In genomic region chr2:112493858-112494648, GRCh38 we compare ENCODE assay signal across 10 cellular contexts. TPM values are rescaled to one million over a fixed set of nuclear protein-coding genes. Genes with fewer than 3 reads are reported as not detected.
DNase-seq lines count a peak whose midpoint lies in the region; ATAC-seq and TF ChIP-seq lines count a peak whose summit lies in the region.
"Had no signal": no experiment of that assay in that cellular context is flagged by ENCODE, and none has a peak within 500 bp of the region (broad histone marks: within the 10 kb centered on the region; RNA-seq: fewer than 3 reads in every experiment).

No MANE protein-coding gene starts in this region.

- H3K27ac ChIP-seq in dorsolateral prefrontal cortex: peak overlapping the region; percentile 20 to 98 (median 89)
- no peak overlapping the region for H3K27ac ChIP-seq in spleen

- WGBS in spleen, 5 donors: 82 to 92% (median 88%) methylated on average over 9 of the region's 9 CpGs

- H3K4me1 Mint-ChIP-seq in activated T-cell treated with anti-CD3 and anti-CD28 coated beads, Interleukin-2, amount 50 U/mL, for 4 hours (ENCODE audit: low read depth): no peaks in the 10 kb centered on the region

- TF ChIP-seq CTCF in dorsolateral prefrontal cortex (IDR thresholded peaks at IDR 0.05 in 54 of 56, conservative IDR thresholded peaks at IDR 0.05 in 2 of 56; ENCODE audit: low read depth in 1 of 56, partially characterized antibody in 56 of 56) (no peak), spleen (IDR thresholded peaks at IDR 0.05 in 8 of 11, conservative IDR thresholded peaks at IDR 0.05 in 3 of 11) (no peak), omental fat pad (IDR thresholded peaks at IDR 0.05) (no peak)

- peaks cover 6% of the 10 kb centered on the region for H3K36me3 Mint-ChIP-seq in activated T-cell treated with anti-CD3 and anti-CD28 coated beads, Interleukin-2, amount 50 U/mL, for 4 hours (ENCODE audit: insufficient read depth)

- no peak overlapping the region for H3K4me3 Mint-ChIP-seq in activated T-cell treated with anti-CD3 and anti-CD28 coated beads, Interleukin-2, amount 50 U/mL, for 4 hours

- no peak for ATAC-seq in activated T-cell treated with anti-CD3 and anti-CD28 coated beads, Interleukin-2, amount 50 U/mL, for 4 hours
- ATAC-seq in omental fat pad (ENCODE audit: low FRiP score): no peak

- H3K9me3 ChIP-seq in spleen: no peaks in the 10 kb centered on the region

- DNase-seq in EH (ENCODE audit: low read depth) (peak; percentile 82), NCI-H82 (lab: John Stamatoyannopoulos, UW) (peak; percentile 96), dorsolateral prefrontal cortex (no peak), mucosa of gallbladder (ENCODE audit: low spot score) (peak; percentile 37), spleen (no peak), SIG-M5 treated with dmso at 0.1 percent for 504 hours (lab: John Stamatoyannopoulos, UW; ENCODE audit: unreplicated experiment) (no peak), omental fat pad (ENCODE audit: low spot score) (no peak)
- DNase-seq in activated T-cell treated with anti-CD3 and anti-CD28 coated beads, Interleukin-2, amount 50 U/mL, for 4 hours: no peak
- DNase-seq: NCI-H1930; stimulated activated CD4-positive, alpha-beta T cell treated with anti-CD3 and anti-CD28 coated beads, Interleukin-4, amount 100 ng/mL, for 1 hour had no signal

- H3K4me1 ChIP-seq in spleen: no peaks in the 10 kb centered on the region

- no peak for TF ChIP-seq POLR2A in spleen (IDR thresholded peaks at IDR 0.05)

- intact Hi-C loops in dorsolateral prefrontal cortex (cut with DNase I) (no loop called here), spleen (cut with DNase I; ENCODE audit: low total_unique reads) (no loop called here)

- no peaks in the 10 kb centered on the region for H3K27me3 ChIP-seq in dorsolateral prefrontal cortex
- H3K27me3 ChIP-seq in spleen (replicated peaks in 1 of 7): no peaks in the 10 kb centered on the region

- H3K4me3 ChIP-seq in dorsolateral prefrontal cortex (peak overlapping the region in 4 of 59 donors; percentile 6 to 27 (median 9)), spleen (no peak overlapping the region)

- H3K27me3 Mint-ChIP-seq in activated T-cell treated with anti-CD3 and anti-CD28 coated beads, Interleukin-2, amount 50 U/mL, for 4 hours (ENCODE audit: low read depth): no peaks in the 10 kb centered on the region

- H3K36me3 ChIP-seq in spleen: peaks cover 3 to 38% (median 15%) of the 10 kb centered on the region in 6 donors

- no peaks in the 10 kb centered on the region for H3K9me3 Mint-ChIP-seq in activated T-cell treated with anti-CD3 and anti-CD28 coated beads, Interleukin-2, amount 50 U/mL, for 4 hours

RNA-seq across cellular contexts. Expression of gene TTL, which starts 12.1 kb away (rescaled TPM):
- total RNA-seq in dorsolateral prefrontal cortex (10 to 100 TPM; 43.6 to 88.0 (median 62.9) TPM), mucosa of gallbladder (31.8 TPM), spleen (10 to 100 TPM; 17.6 to 29.8 (median 27.1) TPM), omental fat pad (10 to 100 TPM; 26.9 to 43.1 (median 31.1) TPM)
- polyA plus RNA-seq in spleen: 10 to 100 TPM in 1 of 3 donors, 1 to 10 TPM in 2; 8.1 to 12.7 (median 9.1) TPM
- 10 to 100 TPM; 26.7 to 31.4 (median 28.6) TPM for total RNA-seq in activated T-cell treated with anti-CD3 and anti-CD28 coated beads, Interleukin-2, amount 50 U/mL, for 4 hours

RNA-seq across cellular contexts. Expression of gene POLR1B, which starts 48.2 kb away (rescaled TPM):
- total RNA-seq in dorsolateral prefrontal cortex (10 to 100 TPM; 10.4 to 27.6 (median 17.8) TPM), mucosa of gallbladder (13.8 TPM), spleen (10 to 100 TPM; 17.4 to 31.8 (median 19.4) TPM), omental fat pad (10 to 100 TPM; 13.5 to 39.0 (median 14.6) TPM)
- 1 to 10 TPM; 4.9 to 9.1 (median 7.2) TPM for polyA plus RNA-seq in spleen
- total RNA-seq in activated T-cell treated with anti-CD3 and anti-CD28 coated beads, Interleukin-2, amount 50 U/mL, for 4 hours: 100 to 1,000 TPM in 1 of 3 donors, 10 to 100 TPM in 2; 79.8 to 104 (median 89.8) TPM

Comparison
In these comparisons a context has a peak if more than half of its experiments do, and no peak if none do; other contexts are left out.
1. DNase-seq: peak in EH (single experiment), NCI-H82 (single experiment) and mucosa of gallbladder (single experiment); none in dorsolateral prefrontal cortex (0 of 10), spleen (single experiment), SIG-M5 treated with dmso at 0.1 percent for 504 hours (single experiment), activated T-cell treated with anti-CD3 and anti-CD28 coated beads, Interleukin-2, amount 50 U/mL, for 4 hours (single experiment) and omental fat pad (single experiment).
2. H3K27ac ChIP-seq: peak in dorsolateral prefrontal cortex (59 of 59); none in spleen (0 of 8).